Comparison of ENCODE assay signal across 5 cellular contexts in genomic region chr2:116023026-116023425, GRCh38.
"Had no signal": no experiment of that assay in that cellular context is flagged by ENCODE, and none has a peak within 500 bp of the region (broad histone marks: within the 10 kb centered on the region; RNA-seq: fewer than 3 reads in every experiment).

No MANE protein-coding gene starts in this region.

- H3K4me3 ChIP-seq: GM23248, K562 had no signal

- DNase-seq: GM23248, H9, HCEC 1CT, IMR-90 had no signal

- H3K27ac Mint-ChIP-seq: H9 had no signal

- H3K4me3 Mint-ChIP-seq: H9 had no signal

- ATAC-seq: K562 had no signal

- H2AFZ ChIP-seq: GM23248 had no signal

- H3K9me3 Mint-ChIP-seq: H9 had no signal

- H3K27ac ChIP-seq: GM23248 had no signal

- H3K9ac ChIP-seq: GM23248 had no signal

- H3K4me1 Mint-ChIP-seq: H9 had no signal
